13 cellular contexts compared by ENCODE assay signal in the genomic region with DNA sequence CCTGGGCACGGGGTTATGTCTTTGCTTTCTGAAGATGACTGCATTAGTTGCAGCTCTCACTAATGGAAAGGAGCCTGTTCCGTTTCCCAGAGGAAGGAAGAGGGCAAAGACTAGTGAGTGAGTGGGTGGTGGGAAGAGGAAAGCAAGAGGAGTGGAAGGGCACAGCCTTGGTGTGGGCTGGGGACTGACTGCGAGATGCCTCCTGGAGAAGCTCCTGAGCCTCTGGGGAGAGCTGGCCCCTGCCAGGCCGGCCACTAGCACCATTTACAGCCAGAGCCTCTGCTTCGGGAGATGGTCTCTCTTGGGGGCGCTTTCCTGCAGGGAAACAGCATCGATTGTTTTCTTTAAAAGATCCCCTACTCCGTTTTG. TPM values are rescaled to one million over a fixed set of nuclear protein-coding genes. Genes with fewer than 3 reads are reported as not detected.
A peak's percentile ranks its signal among the peaks of the same experiment; 100 is the strongest.
DNase-seq lines count a peak whose midpoint lies in the region; ATAC-seq, FAIRE-seq and TF ChIP-seq lines count a peak whose summit lies in the region.
"Had no signal": no experiment of that assay in that cellular context is flagged by ENCODE, and none has a peak within 500 bp of the region (broad histone marks: within the 10 kb centered on the region; RNA-seq: fewer than 3 reads in every experiment).

No MANE protein-coding gene starts in this region.

- H3K27ac ChIP-seq in left ventricle myocardium inferior (replicated peaks) (peak overlapping the region; percentile 36), uterus (peak overlapping the region; percentile 75 to 87), mesenchymal stem cell (ENCODE audit: low read length, poor library complexity, severe bottlenecking) (no peak overlapping the region)

- H3K9me3 Mint-ChIP-seq in naive B cell = no peaks in the 10 kb centered on the region
- H3K9me3 Mint-ChIP-seq: stimulated activated naive CD8-positive, alpha-beta T cell treated with anti-CD3 and anti-CD28 coated beads, Interleukin-15, amount 100 ng/mL, for 72 hours had no signal

- H3K14ac ChIP-seq in mesenchymal stem cell (ENCODE audit: low read length in 2 of 2) = no peak overlapping the region

- H3K4me3 Mint-ChIP-seq in naive B cell = peak overlapping the region; percentile 66 to 90 (median 77)

- DNase-seq in left ventricle myocardium inferior (no peak), left ventricle myocardium superior (no peak), adipocyte (ENCODE audit: low read depth) (peak; percentile 8), naive B cell (no peak), uterus (no peak), SW480 (ENCODE audit: low spot score) (no peak), HTR-8/SVneo (ENCODE audit: insufficient read length, low spot score) (no peak), mesenchymal stem cell (no peak)
- DNase-seq: cortex of kidney; NCI-H1417 treated with DMSO at 0.1 percent for 48 hours; RPMI8226; stimulated activated naive CD8-positive, alpha-beta T cell treated with anti-CD3 and anti-CD28 coated beads, Interleukin-15, amount 100 ng/mL, for 72 hours had no signal

- H3K27ac Mint-ChIP-seq in naive B cell = no peak overlapping the region
- H3K27ac Mint-ChIP-seq: stimulated activated naive CD8-positive, alpha-beta T cell treated with anti-CD3 and anti-CD28 coated beads, Interleukin-15, amount 100 ng/mL, for 72 hours had no signal

- no peak overlapping the region for H2BK12ac ChIP-seq in mesenchymal stem cell (ENCODE audit: low read length in 2 of 2)

- H3K27me3 ChIP-seq in left ventricle myocardium inferior (ENCODE audit: low read depth) = peaks cover 82% of the 10 kb centered on the region
- peaks cover 66% of the 10 kb centered on the region for H3K27me3 ChIP-seq in adipocyte (replicated peaks; ENCODE audit: control insufficient read depth, insufficient read depth, low read length)
- no peaks in the 10 kb centered on the region for H3K27me3 ChIP-seq in uterus
- peaks cover 80 to 81% of the 10 kb centered on the region in 2 experiments for H3K27me3 ChIP-seq in mesenchymal stem cell (ENCODE audit: control insufficient read depth in 1 of 2, insufficient read depth in 1 of 2, low read length in 2 of 2)

- intact Hi-C loops in left ventricle myocardium inferior (cut with micrococcal nuclease) = no loop called here
- intact Hi-C loops in left ventricle myocardium superior (cut with micrococcal nuclease) = no loop called here
- intact Hi-C loops in uterus (cut with DNase I; ENCODE audit: low total_unique reads) = no loop called here

- ATAC-seq in left ventricle myocardium superior (no peak), naive B cell (ENCODE audit: low read depth in 2 of 2) (no peak)

- no peak overlapping the region for H3K4ac ChIP-seq in mesenchymal stem cell (ENCODE audit: low read depth in 1 of 2, low read length in 2 of 2)

- H3K79me1 ChIP-seq in mesenchymal stem cell (replicated peaks; ENCODE audit: low read length, poor library complexity, severe bottlenecking) = no peaks in the 10 kb centered on the region

- WGBS in mesenchymal stem cell = 20% methylated on average over 5 of the region's 8 CpGs

- no peaks in the 10 kb centered on the region for H3K36me3 Mint-ChIP-seq in naive B cell

- H3K27me3 Mint-ChIP-seq in naive B cell = peaks cover 49 to 85% (median 79%) of the 10 kb centered on the region in 3 donors

- no peak overlapping the region for H2BK120ac ChIP-seq in mesenchymal stem cell (ENCODE audit: low read depth, low read length)

- TF ChIP-seq POLR2A in uterus (IDR thresholded peaks at IDR 0.05) = no peak

- peaks cover 16 to 18% (median 16%) of the 10 kb centered on the region in 3 donors for H3K4me1 Mint-ChIP-seq in naive B cell

- H4K91ac ChIP-seq in mesenchymal stem cell (ENCODE audit: low read length) = no peak overlapping the region

- H2BK15ac ChIP-seq in mesenchymal stem cell (ENCODE audit: low read depth, poor library complexity, severe bottlenecking) = no peak overlapping the region

- H3K36me3 ChIP-seq in left ventricle myocardium inferior (no peaks in the 10 kb centered on the region), adipocyte (ENCODE audit: control insufficient read depth, insufficient read depth, low read length, severe bottlenecking) (no peaks in the 10 kb centered on the region), uterus (no peaks in the 10 kb centered on the region), mesenchymal stem cell (ENCODE audit: control insufficient read depth in 1 of 2, insufficient read depth in 2 of 2, low read depth in 1 of 2, low read length in 2 of 2) (no peaks in the 10 kb centered on the region)

- H2AK5ac ChIP-seq in mesenchymal stem cell (ENCODE audit: low read length, severe bottlenecking) = no peak overlapping the region

- H3K18ac ChIP-seq in mesenchymal stem cell (ENCODE audit: low read depth in 1 of 2, low read length in 2 of 2) = no peak overlapping the region

- H3K23ac ChIP-seq in mesenchymal stem cell (ENCODE audit: low read length in 2 of 2) = no peak overlapping the region

- H3K4me3 ChIP-seq in left ventricle myocardium inferior (peak overlapping the region; percentile 80), adipocyte (ENCODE audit: low read length) (no peak overlapping the region), uterus (peak overlapping the region in 1 of 2 donors; percentile 81), mesenchymal stem cell (ENCODE audit: insufficient read depth in 1 of 2, low read depth in 1 of 2, low read length in 2 of 2) (no peak overlapping the region)

- FAIRE-seq in HTR-8/SVneo (lab: Jason Lieb, UNC) = no peak
- FAIRE-seq: keratinocyte had no signal

- no peak for TF ChIP-seq CTCF in left ventricle myocardium inferior (IDR thresholded peaks at IDR 0.05; ENCODE audit: borderline replicate concordance)
- no peak for TF ChIP-seq CTCF in uterus (IDR thresholded peaks at IDR 0.05)

- H2AFZ ChIP-seq in mesenchymal stem cell (ENCODE audit: low read depth, low read length) = no peak overlapping the region

- H3K9me3 ChIP-seq in left ventricle myocardium inferior (replicated peaks) = no peaks in the 10 kb centered on the region
- no peaks in the 10 kb centered on the region for H3K9me3 ChIP-seq in adipocyte (ENCODE audit: control insufficient read depth, low read length)
- no peaks in the 10 kb centered on the region for H3K9me3 ChIP-seq in uterus
- no peaks in the 10 kb centered on the region for H3K9me3 ChIP-seq in mesenchymal stem cell (ENCODE audit: control insufficient read depth, low read length)

- no peak overlapping the region for H3K4me2 ChIP-seq in mesenchymal stem cell (ENCODE audit: low read length, poor library complexity, severe bottlenecking)

- no peak overlapping the region for H4K8ac ChIP-seq in mesenchymal stem cell (ENCODE audit: low read length)

- H3K4me1 ChIP-seq in left ventricle myocardium inferior (peaks cover 30% of the 10 kb centered on the region), adipocyte (ENCODE audit: control insufficient read depth, insufficient read depth, low read length) (peaks cover 6% of the 10 kb centered on the region), uterus (peaks cover 0 to 14% of the 10 kb centered on the region in 2 donors), mesenchymal stem cell (ENCODE audit: control insufficient read depth, insufficient read depth, low read depth, low read length) (peaks cover 18% of the 10 kb centered on the region)

- H3K9ac ChIP-seq in adipocyte (ENCODE audit: low read length) = no peak overlapping the region
- no peak overlapping the region for H3K9ac ChIP-seq in mesenchymal stem cell (ENCODE audit: low read length)

- no peak overlapping the region for H2BK5ac ChIP-seq in mesenchymal stem cell (ENCODE audit: low read depth, low read length, poor library complexity, severe bottlenecking)

RNA-seq across cellular contexts. Expression of a gene that starts 0.8 kb away (rescaled TPM):
- total RNA-seq in left ventricle myocardium inferior (4.7 TPM), left ventricle myocardium superior (3.1 TPM), uterus (1 to 10 TPM in 2 of 4 donors, under 1 TPM in 1, not detected in 1; 0.29 to 3.8 (median 2.4) TPM)
- polyA plus RNA-seq in naive B cell (ENCODE audit: low read depth in 6 of 6) = not detected
- polyA plus RNA-seq in mesenchymal stem cell (2013, experiment 1 of 2) = 0.01 TPM
- polyA plus RNA-seq in mesenchymal stem cell (2013, experiment 2 of 2) = 0.01 TPM
- polyA plus RNA-seq: keratinocyte had no signal
